In genomic region chr2:11132036-11132671, GRCh38 we compare ENCODE assay signal across 8 cellular contexts. TPM values are rescaled to one million over a fixed set of nuclear protein-coding genes. Genes with fewer than 3 reads are reported as not detected.
DNase-seq lines count a peak whose midpoint lies in the region; ATAC-seq and TF ChIP-seq lines count a peak whose summit lies in the region.

No MANE protein-coding gene starts in this region.

- no peaks in the 10 kb centered on the region for H3K36me3 Mint-ChIP-seq in endothelial cell (ENCODE audit: low read depth, unreplicated experiment)

- 0 out of 2 replicates have a peak, but pooled peaks cover 6% of the 10 kb centered on the region for H3K27me3 ChIP-seq in SJCRH30

- no peaks in the 10 kb centered on the region for H3K36me3 ChIP-seq in SJCRH30

- DNase-seq in SJCRH30, result no peak
- DNase-seq in endothelial cell (ENCODE audit: low spot score), result no peak
- peak; percentile 43 for DNase-seq in putamen (ENCODE audit: low spot score)
- DNase-seq in activated CD4-positive, alpha-beta T cell treated with anti-CD3 and anti-CD28 coated beads, Interleukin-2, amount 50 U/mL, for 1 hour, result no peak
- DNase-seq in NCI-H1930 (lab: John Stamatoyannopoulos, UW), result no peak

- H3K4me3 Mint-ChIP-seq in endothelial cell (ENCODE audit: unreplicated experiment), result no peak overlapping the region

- H3K27me3 Mint-ChIP-seq in endothelial cell (ENCODE audit: unreplicated experiment), result peaks cover 9% of the 10 kb centered on the region

- H3K9me3 ChIP-seq in SJCRH30 (replicated peaks), result no peaks in the 10 kb centered on the region

- H3K27ac Mint-ChIP-seq in endothelial cell (ENCODE audit: unreplicated experiment), result peak overlapping the region; percentile 36

- H3K4me1 ChIP-seq in SJCRH30, result no peaks in the 10 kb centered on the region; the same call in 1 of the 2 replicates

- peak; percentile 4 for ATAC-seq in GM21529 (IDR thresholded peaks at IDR 0.05; ENCODE audit: unreplicated experiment)
- no peak for ATAC-seq in GM18870 (IDR thresholded peaks at IDR 0.05; ENCODE audit: unreplicated experiment)
- ATAC-seq in HG02759 (IDR thresholded peaks at IDR 0.05; ENCODE audit: unreplicated experiment), result no peak

- H3K9me3 Mint-ChIP-seq in endothelial cell (ENCODE audit: unreplicated experiment), result no peaks in the 10 kb centered on the region

- H3K27ac ChIP-seq in SJCRH30, result no peak overlapping the region

- no peak for TF ChIP-seq CTCF in endothelial cell (IDR thresholded peaks at IDR 0.05; ENCODE audit: unreplicated experiment)

- peak overlapping the region; percentile 50 for H3K4me3 ChIP-seq in SJCRH30

- peaks cover 5% of the 10 kb centered on the region for H3K4me1 Mint-ChIP-seq in endothelial cell (ENCODE audit: unreplicated experiment)

RNA-seq across cellular contexts. Expression of gene SLC66A3, which starts 23.1 kb away (rescaled TPM):
- total RNA-seq in SJCRH30 (2014; rRNA removed; shearing (Covaris generic)), result 5.0 and 6.1 TPM in 2 replicates
- total RNA-seq in endothelial cell (ENCODE audit: unreplicated experiment), result 12.1 TPM
